ENCODE assay signal across 1 cellular context in genomic region chr7:3780525-3780924, GRCh38.
TF ChIP-seq lines count a peak whose summit lies in the region.

No MANE protein-coding gene starts in this region.

TF ChIP-seq in GM23338, 12 proteins besides CTCF, POLR2A, EP300 and RAD21 (continued from another document):
- no peak for TF ChIP-seq ZNF462 (CRISPR knock-in tag; IDR thresholded peaks at IDR 0.05)
